ENCODE assay signal across 11 cellular contexts in the genomic region with DNA sequence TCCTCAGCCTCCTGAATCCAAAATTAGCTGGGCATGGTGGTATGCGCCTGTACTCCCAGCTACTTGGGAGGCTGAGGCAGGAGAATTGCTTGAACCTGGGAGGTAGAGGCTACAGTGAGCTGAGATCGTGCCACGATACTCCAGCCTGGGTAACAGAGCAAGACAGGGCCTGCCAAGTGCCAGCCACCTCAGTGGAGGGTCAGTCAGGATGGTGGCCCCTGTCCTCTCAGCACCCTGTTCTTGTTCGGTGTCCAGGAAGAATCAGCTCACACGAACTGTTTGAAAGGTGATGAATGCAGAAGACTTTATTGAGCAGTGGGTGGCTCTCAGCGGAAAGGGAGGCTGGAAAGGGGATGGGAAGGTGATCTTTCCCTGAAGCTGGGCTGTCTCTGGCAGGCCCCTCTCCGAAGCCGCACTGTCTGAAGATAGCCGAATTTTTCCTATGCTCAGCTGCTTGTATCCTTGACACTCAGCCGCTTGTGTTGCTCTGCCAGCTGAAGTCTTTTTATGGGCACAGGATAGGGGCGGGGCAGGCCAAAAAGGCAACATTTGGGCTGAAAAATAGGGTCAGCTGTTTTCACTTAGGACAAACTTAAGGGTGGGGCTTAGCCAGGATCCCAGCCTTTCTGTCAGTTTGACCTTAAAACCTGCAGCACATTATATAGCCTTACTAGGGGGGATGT. TPM values are rescaled to one million over a fixed set of nuclear protein-coding genes. Genes with fewer than 3 reads are reported as not detected.
DNase-seq lines count a peak whose midpoint lies in the region; ATAC-seq and TF ChIP-seq lines count a peak whose summit lies in the region.
"Had no signal": no experiment of that assay in that cellular context is flagged by ENCODE, and none has a peak within 500 bp of the region (broad histone marks: within the 10 kb centered on the region; RNA-seq: fewer than 3 reads in every experiment).

No MANE protein-coding gene starts in this region.

- peak overlapping the region in 2 of 3 donors; percentile 14 to 33 for H3K9ac ChIP-seq in skeletal muscle tissue (ENCODE audit: low read depth in 1 of 3, low read length in 3 of 3)

- DNase-seq in GM03348 (ENCODE audit: low spot score) (peak; percentile 53), body of pancreas (peak in 1 of 4 donors; percentile 29), right cardiac atrium (peak; percentile 72 to 88 (median 87)), NCI-H1694 treated with DMSO at 0.1 percent for 48 hours (lab: John Stamatoyannopoulos, UW) (no peak), GM13976 (ENCODE audit: low spot score) (no peak)
- DNase-seq in activated naive CD4-positive, alpha-beta T cell treated with anti-CD3 and anti-CD28 coated beads for 36 hours: no peak
- DNase-seq: effector CD4-positive, alpha-beta T cell; NCI-H1436 treated with DMSO at 0.1 percent for 48 hours; retina had no signal

- peaks cover 44% of the 10 kb centered on the region for H3K4me1 ChIP-seq in body of pancreas
- H3K4me1 ChIP-seq in right cardiac atrium (ENCODE audit: control insufficient read depth, insufficient read depth, low read length): peaks cover 13% of the 10 kb centered on the region
- peaks cover 17 to 22% (median 19%) of the 10 kb centered on the region in 3 donors for H3K4me1 ChIP-seq in skeletal muscle tissue (ENCODE audit: control insufficient read depth in 3 of 3, insufficient read depth in 3 of 3, low read length in 3 of 3)

- no peaks in the 10 kb centered on the region for H3K9me3 ChIP-seq in body of pancreas
- H3K9me3 ChIP-seq in right cardiac atrium (ENCODE audit: control insufficient read depth, low read length): no peaks in the 10 kb centered on the region
- no peaks in the 10 kb centered on the region for H3K9me3 ChIP-seq in skeletal muscle tissue (ENCODE audit: control insufficient read depth in 3 of 3, low read length in 3 of 3)

- no peak overlapping the region for H3K4me3 Mint-ChIP-seq in activated naive CD4-positive, alpha-beta T cell treated with anti-CD3 and anti-CD28 coated beads for 36 hours

- H3K27me3 Mint-ChIP-seq in activated naive CD4-positive, alpha-beta T cell treated with anti-CD3 and anti-CD28 coated beads for 36 hours (ENCODE audit: low read depth): no peaks in the 10 kb centered on the region

- intact Hi-C loops in body of pancreas (cut with DNase I): no loop called here
- intact Hi-C loops in right cardiac atrium (cut with DNase I): no loop called here
- intact Hi-C loops in activated naive CD4-positive, alpha-beta T cell treated with anti-CD3 and anti-CD28 coated beads for 36 hours (cut with micrococcal nuclease): no loop called here

- in situ Hi-C loops in GM13976 (cut with MboI; ENCODE audit: low sequenced_read_pairs, unreplicated experiment): no loop called here

- H3K27ac ChIP-seq in body of pancreas (peak overlapping the region; percentile 17 to 65 (median 42)), right cardiac atrium (ENCODE audit: low read length) (peak overlapping the region; percentile 57), skeletal muscle tissue (ENCODE audit: low read depth, low read length) (peak overlapping the region; percentile 46)

- WGBS in body of pancreas, 2 donors: 44 to 56% methylated on average over 10 to 11 of the region's 11 CpGs
- WGBS in right cardiac atrium: 41% methylated on average over 11 of the region's 11 CpGs

- H3K27me3 ChIP-seq in body of pancreas (no peaks in the 10 kb centered on the region), right cardiac atrium (ENCODE audit: control insufficient read depth, insufficient read depth) (no peaks in the 10 kb centered on the region), skeletal muscle tissue (ENCODE audit: control insufficient read depth in 3 of 3, insufficient read depth in 3 of 3, low read length in 3 of 3) (no peaks in the 10 kb centered on the region)

- H3K4me3 ChIP-seq in body of pancreas (no peak overlapping the region), right cardiac atrium (ENCODE audit: low read length) (no peak overlapping the region), skeletal muscle tissue (ENCODE audit: low read length in 3 of 3) (peak overlapping the region in 2 of 3 donors; percentile 15 to 41)

- no peak for TF ChIP-seq CTCF in body of pancreas (IDR thresholded peaks at IDR 0.05)
- no peak for TF ChIP-seq CTCF in GM13976 (IDR thresholded peaks at IDR 0.05; ENCODE audit: borderline replicate concordance, control extremely low read depth, extremely low read depth, insufficient read depth, missing control alignments)

- H3K4me1 Mint-ChIP-seq in activated naive CD4-positive, alpha-beta T cell treated with anti-CD3 and anti-CD28 coated beads for 36 hours (ENCODE audit: low read depth): peaks cover 32% of the 10 kb centered on the region

- H3K36me3 Mint-ChIP-seq in activated naive CD4-positive, alpha-beta T cell treated with anti-CD3 and anti-CD28 coated beads for 36 hours (ENCODE audit: low read depth): peaks cover 13% of the 10 kb centered on the region

- ATAC-seq in body of pancreas (peak; percentile 45), right cardiac atrium (peak; percentile 91 to 92), GM19463 (IDR thresholded peaks at IDR 0.05; ENCODE audit: unreplicated experiment) (no peak)

- CTCF ChIA-PET in activated naive CD4-positive, alpha-beta T cell treated with anti-CD3 and anti-CD28 coated beads for 36 hours (lab: Charles Lee): no interaction called here

- H3K9me3 Mint-ChIP-seq in activated naive CD4-positive, alpha-beta T cell treated with anti-CD3 and anti-CD28 coated beads for 36 hours: no peaks in the 10 kb centered on the region

- H3K36me3 ChIP-seq in body of pancreas (replicated peaks in 1 of 2; ENCODE audit: insufficient read depth in 1 of 2, low read depth in 2 of 2) (no peaks in the 10 kb centered on the region), skeletal muscle tissue (ENCODE audit: control insufficient read depth in 3 of 3, insufficient read depth in 3 of 3, low read length in 3 of 3) (peaks cover 0 to 2% (median 0%) of the 10 kb centered on the region in 3 donors)

- no peak for TF ChIP-seq POLR2A in body of pancreas (IDR thresholded peaks at IDR 0.05)

- H3K27ac Mint-ChIP-seq in activated naive CD4-positive, alpha-beta T cell treated with anti-CD3 and anti-CD28 coated beads for 36 hours: no peak overlapping the region

RNA-seq across cellular contexts. Expression of gene UBE2R2, which starts 50.9 kb away (rescaled TPM):
- total RNA-seq in body of pancreas (10 to 100 TPM; 26.7 to 31.4 TPM), right cardiac atrium (10 to 100 TPM; 34.9 to 43.8 (median 38.6) TPM), skeletal muscle tissue (18.3 TPM)
- 23.9 TPM for polyA plus RNA-seq in right cardiac atrium
- total RNA-seq in activated naive CD4-positive, alpha-beta T cell treated with anti-CD3 and anti-CD28 coated beads for 36 hours: 10 to 100 TPM; 44.2 to 46.9 TPM

Comparison
In these comparisons a context has a peak if more than half of its experiments do, and no peak if none do; other contexts are left out.
1. DNase-seq: peak in GM03348 (single experiment) and right cardiac atrium (3 of 3); none in NCI-H1694 treated with DMSO at 0.1 percent for 48 hours (single experiment), GM13976 (single experiment) and activated naive CD4-positive, alpha-beta T cell treated with anti-CD3 and anti-CD28 coated beads for 36 hours (single experiment).
2. H3K4me3 ChIP-seq: peak in skeletal muscle tissue (2 of 3); none in body of pancreas (0 of 2) and right cardiac atrium (single experiment).
3. Peak in every context shown above with its lines, with median percentiles within 50 percentile points of each other: H3K27ac ChIP-seq.